ENCODE assay signal across 16 cellular contexts in genomic region chr15:64232400-64232799, GRCh38.
DNase-seq lines count a peak whose midpoint lies in the region; ATAC-seq, FAIRE-seq and TF ChIP-seq lines count a peak whose summit lies in the region.
"Had no signal": no experiment of that assay in that cellular context is flagged by ENCODE, and none has a peak within 500 bp of the region (broad histone marks: within the 10 kb centered on the region; RNA-seq: fewer than 3 reads in every experiment).

No MANE protein-coding gene starts in this region.

- peak; percentile 31; the same call in 1 of the 3 replicates for ATAC-seq in GM12878
- ATAC-seq in left colon, result peak; percentile 83
- no peak for ATAC-seq in HG03457 (IDR thresholded peaks at IDR 0.05; ENCODE audit: unreplicated experiment)
- ATAC-seq in GM19324 (IDR thresholded peaks at IDR 0.05; ENCODE audit: low FRiP score, unreplicated experiment), result no peak
- ATAC-seq in activated T-helper 17 cell treated with anti-CD3 and anti-CD28 coated beads, Interleukin-2, amount 50 U/mL, for 72 hours (replicated peaks), result no peak
- ATAC-seq: activated T-cell treated with anti-CD3 and anti-CD28 coated beads, Interleukin-2, amount 50 U/mL, for 4 hours had no signal

- CTCF ChIA-PET in GM12878 (lab: Yijun Ruan, JAX), result interaction anchor here (1.3 to 3.1 kb wide), 4 partner anchors 13 to 496 kb away, joined by 4 to 17 read pairs (median 7); no protein-coding TSS in a partner anchor

- peaks cover 22% of the 10 kb centered on the region for H3K36me3 Mint-ChIP-seq in activated T-helper 17 cell treated with anti-CD3 and anti-CD28 coated beads, Interleukin-2, amount 50 U/mL, for 72 hours (ENCODE audit: low read depth)

- no TSS peak for BruUV-seq in GM12878 (replicated peaks; lab: Mats Ljungman, UMichigan)

- peaks cover 8% of the 10 kb centered on the region; the same call in 1 of the 2 replicates for H3K36me3 ChIP-seq in Karpas-422 (ENCODE audit: insufficient read depth, low read length)
- no peaks in the 10 kb centered on the region; a peak in 1 of 4 replicates for H3K36me3 ChIP-seq in GM12878 (ENCODE audit: control insufficient read depth in 2 of 2, insufficient read depth in 2 of 2, low read length in 1 of 2)
- H3K36me3 ChIP-seq: vagina had no signal

- H3K4me3 ChIP-seq in Karpas-422 (ENCODE audit: low read length) (no peak overlapping the region), GM12878 (no peak overlapping the region)
- H3K4me3 ChIP-seq: vagina had no signal

- RAD21 ChIA-PET in GM12878 (lab: Charles Lee; ENCODE audit: unreplicated experiment), result no interaction called here

- POLR2A ChIA-PET in GM12878 (lab: Charles Lee), result interaction anchor here (0.6 to 1.5 kb wide), 4 partner anchors 14 to 155 kb away, joined by 3 to 5 read pairs (median 4); partner anchors contain the start of gene TRIP4

- no peaks in the 10 kb centered on the region for H3K9me2 ChIP-seq in Karpas-422 (replicated peaks; ENCODE audit: insufficient read depth, low read length)

- TF ChIP-seq EP300 in GM12878 (IDR thresholded peaks at IDR 0.05; ENCODE audit: borderline replicate concordance in 1 of 2, control insufficient read depth in 1 of 2, low read depth in 2 of 2, low read length in 2 of 2), result no peak

- H3K9me3 ChIP-seq in Karpas-422 (ENCODE audit: low read length) (no peaks in the 10 kb centered on the region), GM12878 (replicated peaks; ENCODE audit: control insufficient read depth, insufficient read depth, low read length) (no peaks in the 10 kb centered on the region)
- H3K9me3 ChIP-seq: vagina had no signal

- SMC1A ChIA-PET in GM12878 (lab: Charles Lee; ENCODE audit: uncharacterized antibody, unreplicated experiment), result interaction anchor here (0.6 to 5.4 kb wide), 8 partner anchors 14 to 495 kb away, joined by 3 to 47 read pairs (median 3); partner anchors contain the start of gene CSNK1G1

- no peaks in the 10 kb centered on the region for H4K20me1 ChIP-seq in Karpas-422 (ENCODE audit: insufficient read depth, low read depth, low read length)
- no peaks in the 10 kb centered on the region for H4K20me1 ChIP-seq in GM12878 (ENCODE audit: control insufficient read depth, insufficient read depth)

- no peaks in the 10 kb centered on the region for H3K9me3 Mint-ChIP-seq in activated T-helper 17 cell treated with anti-CD3 and anti-CD28 coated beads, Interleukin-2, amount 50 U/mL, for 72 hours
- H3K9me3 Mint-ChIP-seq: activated T-cell treated with anti-CD3 and anti-CD28 coated beads, Interleukin-2, amount 50 U/mL, for 4 hours had no signal

- H3K27ac ChIP-seq in Karpas-422 (ENCODE audit: low read length) (peak overlapping the region; percentile 57; the same call in 1 of the 2 replicates), GM12878 (ENCODE audit: control insufficient read depth, insufficient read depth) (no peak overlapping the region)
- H3K27ac ChIP-seq: vagina had no signal

- no peak overlapping the region for H3K27ac Mint-ChIP-seq in activated T-helper 17 cell treated with anti-CD3 and anti-CD28 coated beads, Interleukin-2, amount 50 U/mL, for 72 hours

- no peak overlapping the region for H3K4me3 Mint-ChIP-seq in activated T-helper 17 cell treated with anti-CD3 and anti-CD28 coated beads, Interleukin-2, amount 50 U/mL, for 72 hours
- H3K4me3 Mint-ChIP-seq: activated T-cell treated with anti-CD3 and anti-CD28 coated beads, Interleukin-2, amount 50 U/mL, for 4 hours had no signal

- peak overlapping the region; percentile 26 for H3K4me2 ChIP-seq in Karpas-422 (ENCODE audit: low read depth, low read length, poor library complexity, severe bottlenecking)
- no peak overlapping the region for H3K4me2 ChIP-seq in GM12878 (ENCODE audit: control insufficient read depth, insufficient read depth)

- H3K9ac ChIP-seq in Karpas-422 (ENCODE audit: low read length), result no peak overlapping the region
- H3K9ac ChIP-seq in GM12878 (ENCODE audit: control insufficient read depth, insufficient read depth, low read length), result no peak overlapping the region

- TF ChIP-seq CTCF in AG09319 (IDR thresholded peaks at IDR 0.05; ENCODE audit: low read depth, low read length) (no peak), GM12878 (IDR thresholded peaks at IDR 0.05 in 2 of 3, conservative IDR thresholded peaks at IDR 0.05 in 1 of 3; ENCODE audit: control insufficient read depth in 2 of 3, extremely low read depth in 1 of 3, insufficient read depth in 1 of 3, low read depth in 3 of 3, low read length in 3 of 3) (no peak)

- in situ Hi-C loops in GM12878 (cut with MboI), result no loop called here

- DNase-seq in AG09319 (ENCODE audit: extremely low read depth, low read depth) (peak; percentile 35), Karpas-422 (no peak), GM12878 (ENCODE audit: low read depth, low spot score) (no peak), left colon (no peak)
- DNase-seq in effector CD8-positive, alpha-beta T cell (lab: John Stamatoyannopoulos, UW), result no peak
- DNase-seq: activated CD4-positive, alpha-beta T cell treated with anti-CD3 and anti-CD28 coated beads for 1 hour; activated T-cell treated with anti-CD3 and anti-CD28 coated beads, Interleukin-2, amount 50 U/mL, for 4 hours; AML-193; aorta; NCI-H2081 treated with DMSO at 0.1 percent for 48 hours; NK-92 treated with Interleukin-12 subunit alpha and Interleukin-12 subunit beta, amount 100 ng/mL, for 24 hours had no signal

- FAIRE-seq in GM12878 (lab: Jason Lieb, UNC), result no peak
- FAIRE-seq: GM18507 had no signal

- no peak overlapping the region for H2AFZ ChIP-seq in Karpas-422 (ENCODE audit: low read length)
- no peak overlapping the region for H2AFZ ChIP-seq in GM12878 (ENCODE audit: control insufficient read depth, low read depth, low read length)

- H3K79me2 ChIP-seq in Karpas-422 (ENCODE audit: low read length) (peaks cover 77% of the 10 kb centered on the region), GM12878 (ENCODE audit: control insufficient read depth, insufficient read depth, low read length) (no peaks in the 10 kb centered on the region)

- H3K27me3 ChIP-seq in Karpas-422 (ENCODE audit: low read length), result no peaks in the 10 kb centered on the region
- H3K27me3 ChIP-seq in GM12878 (replicated peaks in 1 of 2; ENCODE audit: control insufficient read depth in 2 of 2, insufficient read depth in 2 of 2, low read length in 1 of 2), result no peaks in the 10 kb centered on the region
- H3K27me3 ChIP-seq: vagina had no signal

- TF ChIP-seq RAD21 in GM12878 (IDR thresholded peaks at IDR 0.05; ENCODE audit: insufficient read depth, low read depth, low read length), result no peak

- peaks cover 15% of the 10 kb centered on the region for H3K4me1 Mint-ChIP-seq in activated T-helper 17 cell treated with anti-CD3 and anti-CD28 coated beads, Interleukin-2, amount 50 U/mL, for 72 hours

- no peaks in the 10 kb centered on the region for H3K27me3 Mint-ChIP-seq in activated T-helper 17 cell treated with anti-CD3 and anti-CD28 coated beads, Interleukin-2, amount 50 U/mL, for 72 hours

- no peak for TF ChIP-seq POLR2A in GM12878 (IDR thresholded peaks at IDR 0.05; ENCODE audit: low read depth, low read length)

- WGBS in GM12878 (ENCODE audit: insufficient coverage, insufficient replicate concordance, low lambda C conversion rate, missing lambda C conversion rate), result 47% methylated on average over 1 of the region's 1 CpG

- H3K4me1 ChIP-seq in Karpas-422 (ENCODE audit: low read length) (peaks cover 54% of the 10 kb centered on the region), GM12878 (ENCODE audit: control insufficient read depth, insufficient read depth, low read length) (no peaks in the 10 kb centered on the region)
- H3K4me1 ChIP-seq: vagina had no signal

- intact Hi-C loops in GM12878 (cut with micrococcal nuclease; ENCODE audit: unreplicated experiment), result no loop called here
- intact Hi-C loops in left colon (cut with DNase I, micrococcal nuclease), result no loop called here

TF ChIP-seq in GM12878, 131 proteins besides CTCF, POLR2A, EP300 and RAD21:
- TF ChIP-seq FOS (IDR thresholded peaks at IDR 0.05; ENCODE audit: borderline replicate concordance, extremely low read depth, insufficient read length), result no peak
- no peak for TF ChIP-seq ESRRA (IDR thresholded peaks at IDR 0.05; ENCODE audit: low read length)
- TF ChIP-seq LARP7 (IDR thresholded peaks at IDR 0.05), result no peak
- no peak for TF ChIP-seq ZBED1 (IDR thresholded peaks at IDR 0.05; ENCODE audit: borderline replicate concordance)
- TF ChIP-seq ETV6 (conservative IDR thresholded peaks at IDR 0.05 in 1 of 2, IDR thresholded peaks at IDR 0.05 in 1 of 2; ENCODE audit: borderline replicate concordance in 1 of 2, low read depth in 1 of 2), result no peak
- no peak for TF ChIP-seq IKZF1 (conservative IDR thresholded peaks at IDR 0.05)
- no peak for TF ChIP-seq FOXM1 (IDR thresholded peaks at IDR 0.05; ENCODE audit: low read depth, low read length)
TF ChIP-seq in GM12878: peak in this region for 0.

Comparison
In these comparisons a context has a peak if more than half of its experiments do, and no peak if none do; other contexts are left out.
1. ATAC-seq: peak in GM12878 (single experiment) and left colon (single experiment); none in HG03457 (single experiment), GM19324 (single experiment) and activated T-helper 17 cell treated with anti-CD3 and anti-CD28 coated beads, Interleukin-2, amount 50 U/mL, for 72 hours (single experiment).